1 cellular context compared by ENCODE assay signal in the genomic region with DNA sequence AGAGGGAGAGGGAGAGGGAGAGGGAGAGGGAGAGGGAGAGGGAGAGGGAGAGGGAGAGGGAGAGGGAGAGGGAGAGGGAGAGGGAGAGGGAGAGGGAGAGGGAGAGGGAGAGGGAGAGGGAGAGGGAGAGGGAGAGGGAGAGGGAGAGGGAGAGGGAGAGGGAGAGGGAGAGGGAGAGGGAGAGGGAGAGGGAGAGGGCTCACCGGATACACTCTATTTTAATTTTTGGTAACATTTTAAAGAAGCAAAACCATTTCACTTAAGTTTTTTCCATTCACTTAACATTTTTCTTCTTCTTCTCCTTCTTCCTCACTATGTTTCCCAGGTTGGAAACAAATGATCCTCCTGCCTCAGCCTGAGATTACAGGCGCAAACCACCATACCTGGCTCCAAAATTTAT. TPM values are rescaled to one million over a fixed set of nuclear protein-coding genes. Genes with fewer than 3 reads are reported as not detected.
"Had no signal": no experiment of that assay in that cellular context is flagged by ENCODE, and none has a peak within 500 bp of the region (broad histone marks: within the 10 kb centered on the region; RNA-seq: fewer than 3 reads in every experiment).

No MANE protein-coding gene starts in this region.

RNA-seq across cellular contexts. Expression of a gene that starts 17.2 kb away (rescaled TPM):
- polyA plus RNA-seq: IgD-negative memory B cell had no signal
